15 cellular contexts compared by ENCODE assay signal in genomic region chr14:89013698-89014569, GRCh38.
DNase-seq lines count a peak whose midpoint lies in the region; ATAC-seq and TF ChIP-seq lines count a peak whose summit lies in the region.
"Had no signal": no experiment of that assay in that cellular context is flagged by ENCODE, and none has a peak within 500 bp of the region (broad histone marks: within the 10 kb centered on the region; RNA-seq: fewer than 3 reads in every experiment).

No MANE protein-coding gene starts in this region.

- TF ChIP-seq POLR2A in HCT116 (IDR thresholded peaks at IDR 0.05; ENCODE audit: borderline replicate concordance, extremely low read depth, insufficient read depth, insufficient read length): no peak

- DNase-seq in HCT116 (ENCODE audit: low read depth, low spot score): no peak
- peak; percentile 91 for DNase-seq in NCI-H146 treated with DMSO at 0.1 percent for 48 hours (lab: John Stamatoyannopoulos, UW; ENCODE audit: unreplicated experiment)
- peak; percentile 73 to 74 for DNase-seq in NCI-H526 (lab: John Stamatoyannopoulos, UW)
- no peak for DNase-seq in glutamatergic neuron
- no peak for DNase-seq in RWPE1 (ENCODE audit: low spot score)
- DNase-seq in Ammon's horn (ENCODE audit: low spot score): no peak
- DNase-seq: activated CD4-positive, alpha-beta memory T cell treated with anti-CD3 and anti-CD28 coated beads, Interleukin-2, amount 10 ng/mL, durations not matched to agents 7 days and 5 days; activated T-cell treated with anti-CD3 and anti-CD28 coated beads, Interleukin-2, amount 50 U/mL, for 4 hours had no signal

- H3K27ac ChIP-seq in HCT116 (ENCODE audit: low read depth, low read length) (no peak overlapping the region), RWPE1 (no peak overlapping the region)

- H3K9ac ChIP-seq in HCT116 (ENCODE audit: low read length): no peak overlapping the region

- CTCF ChIA-PET in HCT116 (lab: Charles Lee) (no interaction called here), RWPE1 (lab: Yijun Ruan, JAX) (interaction anchor here (0.7 kb wide), 1 partner anchor 1835 kb away, joined by 3 read pairs; no protein-coding TSS in a partner anchor)

- POLR2A ChIA-PET in HCT116 (lab: Charles Lee): no interaction called here
- POLR2A ChIA-PET in RWPE1 (lab: Yijun Ruan, JAX; ENCODE audit: low non-redundant PET): no interaction called here

- no peaks in the 10 kb centered on the region for H3K36me3 ChIP-seq in HCT116 (ENCODE audit: control insufficient read depth in 1 of 2, insufficient read depth in 2 of 2, low read length in 2 of 2)
- H3K36me3 ChIP-seq: HAP-1 had no signal

- no peaks in the 10 kb centered on the region for H4K20me1 ChIP-seq in HCT116 (ENCODE audit: insufficient read depth)

- H3K27me3 ChIP-seq in HCT116 (ENCODE audit: insufficient read depth, low read length): no peaks in the 10 kb centered on the region

- H3K36me3 Mint-ChIP-seq in glutamatergic neuron (ENCODE audit: unreplicated experiment): no peaks in the 10 kb centered on the region
- H3K36me3 Mint-ChIP-seq: activated naive CD4-positive, alpha-beta T cell treated with anti-CD3 and anti-CD28 coated beads, Interleukin-2, amount 50 U/mL, for 24 hours; type B pancreatic cell had no signal

- no peaks in the 10 kb centered on the region for H3K9me3 ChIP-seq in HCT116 (ENCODE audit: control insufficient read depth in 1 of 2, insufficient read depth in 1 of 2, low read depth in 1 of 2, low read length in 2 of 2)
- H3K9me3 ChIP-seq: HAP-1, mucosa of descending colon had no signal

- H3K9me3 Mint-ChIP-seq in glutamatergic neuron (ENCODE audit: unreplicated experiment): peaks cover 2% of the 10 kb centered on the region
- H3K9me3 Mint-ChIP-seq: activated CD4-positive, alpha-beta memory T cell treated with anti-CD3 and anti-CD28 coated beads, Interleukin-2, amount 10 ng/mL, durations not matched to agents 7 days and 5 days; activated naive CD4-positive, alpha-beta T cell treated with anti-CD3 and anti-CD28 coated beads, Interleukin-2, amount 50 U/mL, for 24 hours; activated T-cell treated with anti-CD3 and anti-CD28 coated beads, Interleukin-2, amount 50 U/mL, for 4 hours; type B pancreatic cell had no signal

- H3K27me3 Mint-ChIP-seq in glutamatergic neuron (ENCODE audit: unreplicated experiment): peaks cover 5% of the 10 kb centered on the region

- H3K4me3 ChIP-seq in HCT116 (replicated peaks in 1 of 2; ENCODE audit: low read depth in 1 of 2, low read length in 2 of 2): no peak overlapping the region
- H3K4me3 ChIP-seq: HAP-1, mucosa of descending colon had no signal

- H3K79me2 ChIP-seq in HCT116 (ENCODE audit: insufficient read depth, low read length): no peaks in the 10 kb centered on the region

- no peaks in the 10 kb centered on the region for H3K9me2 ChIP-seq in HCT116 (ENCODE audit: insufficient read depth)

- H2AFZ ChIP-seq in HCT116 (ENCODE audit: low read depth, low read length, poor library complexity, severe bottlenecking): peak overlapping the region; percentile 41

- H3K27ac Mint-ChIP-seq in glutamatergic neuron (ENCODE audit: unreplicated experiment): peak overlapping the region; percentile 13
- H3K27ac Mint-ChIP-seq: activated CD4-positive, alpha-beta memory T cell treated with anti-CD3 and anti-CD28 coated beads, Interleukin-2, amount 10 ng/mL, durations not matched to agents 7 days and 5 days; activated naive CD4-positive, alpha-beta T cell treated with anti-CD3 and anti-CD28 coated beads, Interleukin-2, amount 50 U/mL, for 24 hours; B cell; type B pancreatic cell had no signal

- no TSS peak for BruUV-seq in HCT116 (replicated peaks; lab: Mats Ljungman, UMichigan)

- RAD21 ChIA-PET in HCT116 (lab: Charles Lee; ENCODE audit: low non-redundant PET in 1 of 2, low total read pairs in 2 of 2, uncharacterized antibody in 2 of 2, unreplicated experiment in 2 of 2): no interaction called here

- H3K4me3 Mint-ChIP-seq in glutamatergic neuron (ENCODE audit: unreplicated experiment): no peak overlapping the region
- H3K4me3 Mint-ChIP-seq: activated CD4-positive, alpha-beta memory T cell treated with anti-CD3 and anti-CD28 coated beads, Interleukin-2, amount 10 ng/mL, durations not matched to agents 7 days and 5 days; activated naive CD4-positive, alpha-beta T cell treated with anti-CD3 and anti-CD28 coated beads, Interleukin-2, amount 50 U/mL, for 24 hours; activated T-cell treated with anti-CD3 and anti-CD28 coated beads, Interleukin-2, amount 50 U/mL, for 4 hours; B cell; type B pancreatic cell had no signal

- ATAC-seq in HCT116: no peak
- ATAC-seq in HG02623 (IDR thresholded peaks at IDR 0.05; ENCODE audit: unreplicated experiment): no peak
- no peak for ATAC-seq in HG03039 (IDR thresholded peaks at IDR 0.05; ENCODE audit: unreplicated experiment)
- ATAC-seq: activated T-cell treated with anti-CD3 and anti-CD28 coated beads, Interleukin-2, amount 50 U/mL, for 4 hours had no signal

- no peak for TF ChIP-seq RAD21 in HCT116 (IDR thresholded peaks at IDR 0.05; ENCODE audit: low read depth)

- peaks cover 12% of the 10 kb centered on the region for H3K4me1 Mint-ChIP-seq in glutamatergic neuron (ENCODE audit: low read depth, unreplicated experiment)
- H3K4me1 Mint-ChIP-seq: activated CD4-positive, alpha-beta memory T cell treated with anti-CD3 and anti-CD28 coated beads, Interleukin-2, amount 10 ng/mL, durations not matched to agents 7 days and 5 days; activated naive CD4-positive, alpha-beta T cell treated with anti-CD3 and anti-CD28 coated beads, Interleukin-2, amount 50 U/mL, for 24 hours; B cell had no signal

- no peaks in the 10 kb centered on the region for H3K4me1 ChIP-seq in HCT116 (ENCODE audit: control insufficient read depth in 1 of 2, insufficient read depth in 2 of 2, low read length in 2 of 2)
- H3K4me1 ChIP-seq: HAP-1 had no signal

- intact Hi-C loops in HCT116 (cut with micrococcal nuclease): loop anchor here (1.0 to 10.0 kb wide), 4 partner anchors 347 to 1069 kb away; no protein-coding TSS in a partner anchor

- TF ChIP-seq CTCF in HCT116 (IDR thresholded peaks at IDR 0.05 in 2 of 3, conservative IDR thresholded peaks at IDR 0.05 in 1 of 3; ENCODE audit: borderline replicate concordance in 1 of 3, insufficient read depth in 1 of 3, low read depth in 2 of 3, low read length in 2 of 3) (no peak), glutamatergic neuron (IDR thresholded peaks at IDR 0.05; ENCODE audit: partially characterized antibody, unreplicated experiment) (no peak), RWPE1 (conservative IDR thresholded peaks at IDR 0.05; ENCODE audit: low read depth) (no peak)

- H3K4me2 ChIP-seq in HCT116 (ENCODE audit: low read length): no peak overlapping the region

TF ChIP-seq in HCT116, 20 proteins besides CTCF, POLR2A, EP300 and RAD21:
- no peak for TF ChIP-seq TCF7L2 (IDR thresholded peaks at IDR 0.05; ENCODE audit: borderline replicate concordance, extremely low read depth, insufficient read depth, insufficient read length)

Comparison
In these comparisons a context has a peak if more than half of its experiments do, and no peak if none do; other contexts are left out.
1. DNase-seq: peak in NCI-H146 treated with DMSO at 0.1 percent for 48 hours (single experiment) and NCI-H526 (2 of 2); none in HCT116 (single experiment), glutamatergic neuron (single experiment), RWPE1 (single experiment) and Ammon's horn (single experiment).